In the genomic region with DNA sequence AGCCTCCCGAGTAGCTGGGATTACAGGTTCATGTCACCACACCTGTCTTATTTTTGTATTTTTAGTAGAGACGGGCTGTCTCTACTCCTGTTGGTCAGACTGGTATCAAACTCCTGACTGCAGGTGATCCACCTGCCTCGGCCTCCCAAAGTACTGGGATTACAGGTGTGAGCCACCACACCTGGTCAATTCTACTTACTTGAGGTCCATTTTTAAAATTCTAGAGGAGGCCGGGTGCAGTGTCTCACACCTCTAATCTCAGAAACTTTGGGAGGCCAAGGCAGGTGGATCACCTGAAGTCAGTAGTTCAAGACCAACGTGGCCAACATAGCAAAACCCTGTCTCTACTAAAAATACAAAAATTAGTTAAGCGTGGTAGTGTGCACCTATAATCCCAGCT, we compare ENCODE assay signal across 9 cellular contexts. TPM values are rescaled to one million over a fixed set of nuclear protein-coding genes. Genes with fewer than 3 reads are reported as not detected.
"Had no signal": no experiment of that assay in that cellular context is flagged by ENCODE, and none has a peak within 500 bp of the region (broad histone marks: within the 10 kb centered on the region; RNA-seq: fewer than 3 reads in every experiment).

No MANE protein-coding gene starts in this region.

- FAIRE-seq: HepG2, HTR-8/SVneo, K562 had no signal

- H3K4me3 ChIP-seq: K562 had no signal

- H3K27ac Mint-ChIP-seq: IgD-negative memory B cell had no signal

- H3K4me3 Mint-ChIP-seq: IgD-negative memory B cell had no signal

- DNase-seq: IMR-90, KBM-7, KG1 had no signal

- H3K4me1 Mint-ChIP-seq: IgD-negative memory B cell had no signal

- ATAC-seq: HepG2, K562 had no signal

- H3K27ac ChIP-seq: HL-60 had no signal

RNA-seq across cellular contexts. Expression of a gene that starts 7.8 kb away (rescaled TPM):
- total RNA-seq: HepG2, HT1080 had no signal
